14 cellular contexts compared by ENCODE assay signal in genomic region chr10:131781076-131781475, GRCh38.
DNase-seq lines count a peak whose midpoint lies in the region; ATAC-seq and TF ChIP-seq lines count a peak whose summit lies in the region.
"Had no signal": no experiment of that assay in that cellular context is flagged by ENCODE, and none has a peak within 500 bp of the region (broad histone marks: within the 10 kb centered on the region; RNA-seq: fewer than 3 reads in every experiment).

No MANE protein-coding gene starts in this region.

- peaks cover 27% of the 10 kb centered on the region for H3K9me3 ChIP-seq in endodermal cell (ENCODE audit: control insufficient read depth, low read length)

- 86 to 92% methylated on average over 2 to 6 of the region's 6 CpGs for WGBS in endodermal cell (ENCODE audit: insufficient coverage in 1 of 2, insufficient read length in 1 of 2), 2 experiments

- TF ChIP-seq CTCF in coronary artery (IDR thresholded peaks at IDR 0.05) = no peak
- TF ChIP-seq CTCF in endodermal cell (conservative IDR thresholded peaks at IDR 0.05) = no peak
- no peak for TF ChIP-seq CTCF in osteocyte (IDR thresholded peaks at IDR 0.05)

- ATAC-seq in HG03439 (IDR thresholded peaks at IDR 0.05; ENCODE audit: unreplicated experiment) = no peak
- ATAC-seq: GM23338, HCT116 had no signal

- H3K9me3 Mint-ChIP-seq in endodermal cell (peaks cover 70% of the 10 kb centered on the region), osteocyte (ENCODE audit: unreplicated experiment) (peaks cover 55% of the 10 kb centered on the region)

- no peaks in the 10 kb centered on the region for H3K4me1 ChIP-seq in endodermal cell (ENCODE audit: control insufficient read depth, insufficient read depth, low read length)

- peak; percentile 35 for DNase-seq in coronary artery (ENCODE audit: low spot score)
- peak; percentile 9 for DNase-seq in endodermal cell
- peak; percentile 63 for DNase-seq in osteocyte (ENCODE audit: extremely low spot score, unreplicated experiment)
- no peak for DNase-seq in stimulated activated CD4-positive, alpha-beta T cell treated with anti-CD3 and anti-CD28 coated beads, Interleukin-4, amount 100 ng/mL, for 24 hours
- no peak for DNase-seq in anterior cingulate cortex (lab: John Stamatoyannopoulos, UW)
- DNase-seq: C1 segment of cervical spinal cord; Calu3; CD4-positive, alpha-beta memory T cell; COR-L47; DND-41; H9 had no signal

- H3K4me3 ChIP-seq in coronary artery (no peak overlapping the region), endodermal cell (ENCODE audit: low read length) (no peak overlapping the region)
- H3K4me3 ChIP-seq: GM23338 had no signal

- H3K27ac Mint-ChIP-seq in endodermal cell (no peak overlapping the region), osteocyte (ENCODE audit: unreplicated experiment) (no peak overlapping the region)
- H3K27ac Mint-ChIP-seq: CD4-positive, alpha-beta memory T cell; GM23338; H9 had no signal

- no peaks in the 10 kb centered on the region for H3K27me3 ChIP-seq in endodermal cell (ENCODE audit: control insufficient read depth, insufficient read depth, low read length, poor library complexity, severe bottlenecking)

- no peaks in the 10 kb centered on the region for H3K36me3 ChIP-seq in endodermal cell (ENCODE audit: control insufficient read depth, insufficient read depth, low read length)

- H3K27ac ChIP-seq in coronary artery = no peak overlapping the region
- no peak overlapping the region for H3K27ac ChIP-seq in endodermal cell (ENCODE audit: low read depth, low read length)

- H3K9ac ChIP-seq in endodermal cell (ENCODE audit: extremely low read depth, low read length, poor library complexity, severe bottlenecking) = no peak overlapping the region

- H3K4me1 Mint-ChIP-seq in endodermal cell (no peaks in the 10 kb centered on the region), osteocyte (ENCODE audit: unreplicated experiment) (no peaks in the 10 kb centered on the region)
- H3K4me1 Mint-ChIP-seq: CD4-positive, alpha-beta memory T cell; GM23338; H9 had no signal

- H3K4me3 Mint-ChIP-seq in endodermal cell (no peak overlapping the region), osteocyte (ENCODE audit: unreplicated experiment) (no peak overlapping the region)
- H3K4me3 Mint-ChIP-seq: CD4-positive, alpha-beta memory T cell; GM23338; H9 had no signal

- peaks cover 6% of the 10 kb centered on the region for H3K27me3 Mint-ChIP-seq in endodermal cell (ENCODE audit: insufficient read depth)
- no peaks in the 10 kb centered on the region for H3K27me3 Mint-ChIP-seq in osteocyte (ENCODE audit: unreplicated experiment)

- H3K36me3 Mint-ChIP-seq in endodermal cell (ENCODE audit: low read depth) (peaks cover 3% of the 10 kb centered on the region), osteocyte (ENCODE audit: unreplicated experiment) (no peaks in the 10 kb centered on the region)

Comparison
In these comparisons a context has a peak if more than half of its experiments do, and no peak if none do; other contexts are left out.
1. DNase-seq: peak in coronary artery (single experiment), endodermal cell (single experiment) and osteocyte (single experiment); none in stimulated activated CD4-positive, alpha-beta T cell treated with anti-CD3 and anti-CD28 coated beads, Interleukin-4, amount 100 ng/mL, for 24 hours (single experiment) and anterior cingulate cortex (0 of 58).